ENCODE assay signal across 22 cellular contexts in the genomic region with DNA sequence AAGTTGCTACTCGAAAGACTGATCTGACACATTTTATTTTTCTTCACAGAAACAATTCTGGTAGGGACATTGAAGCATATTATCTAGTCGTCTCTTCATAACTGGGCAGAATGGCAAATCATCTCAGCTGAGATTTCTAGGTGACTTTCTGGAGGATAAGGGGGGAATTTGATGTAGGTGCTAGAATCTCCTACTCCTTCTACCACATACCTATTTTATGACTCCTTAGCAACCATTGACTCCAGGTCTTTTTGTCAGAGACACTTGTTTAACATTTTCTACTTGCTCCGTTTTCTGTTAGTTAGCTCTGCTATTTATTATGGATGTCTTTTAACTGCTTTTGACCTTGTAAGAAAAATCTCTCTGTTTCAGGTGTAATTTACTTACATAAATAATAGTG.
DNase-seq lines count a peak whose midpoint lies in the region; ATAC-seq and TF ChIP-seq lines count a peak whose summit lies in the region.
"Had no signal": no experiment of that assay in that cellular context is flagged by ENCODE, and none has a peak within 500 bp of the region (broad histone marks: within the 10 kb centered on the region; RNA-seq: fewer than 3 reads in every experiment).

No MANE protein-coding gene starts in this region.

- H3K27me3 Mint-ChIP-seq in activated T-cell treated with anti-CD3 and anti-CD28 coated beads, Interleukin-2, amount 50 U/mL, for 4 hours (ENCODE audit: low read depth): no peaks in the 10 kb centered on the region
- H3K27me3 Mint-ChIP-seq: activated CD4-positive, alpha-beta memory T cell treated with anti-CD3 and anti-CD28 coated beads for 36 hours; activated naive CD8-positive, alpha-beta T cell treated with anti-CD3 and anti-CD28 coated beads for 36 hours; stimulated activated memory B cell treated with anti-CD40 and anti-IgM and Interleukin-4, amounts not matched to agents 10 μg/mL and 1 μg/mL and 100 μg/mL, for 72 hours; T-cell had no signal

- dilution Hi-C loops in mammary epithelial cell (cut with HindIII; ENCODE audit: low sequenced_read_pairs): no loop called here

- H3K27me3 ChIP-seq in mammary epithelial cell (ENCODE audit: insufficient read depth, low read length): no peaks in the 10 kb centered on the region
- H3K27me3 ChIP-seq in transverse colon: no peaks in the 10 kb centered on the region
- H3K27me3 ChIP-seq: BLaER1, left lung had no signal

- no peaks in the 10 kb centered on the region for H3K9me3 ChIP-seq in mammary epithelial cell (replicated peaks; ENCODE audit: insufficient read depth, low read length)
- H3K9me3 ChIP-seq in transverse colon: no peaks in the 10 kb centered on the region
- H3K9me3 ChIP-seq: BLaER1, left lung had no signal

- peak; percentile 41 for DNase-seq in NCI-H226
- peak; percentile 26 for DNase-seq in mammary epithelial cell
- peak; percentile 62 for DNase-seq in kidney glomerular epithelial cell (lab: John Stamatoyannopoulos, UW)
- no peak for DNase-seq in transverse colon
- no peak for DNase-seq in activated T-cell treated with anti-CD3 and anti-CD28 coated beads, Interleukin-2, amount 50 U/mL, for 4 hours
- DNase-seq in pons (ENCODE audit: low spot score): no peak
- DNase-seq in T-helper 2 cell: no peak
- DNase-seq: activated CD4-positive, alpha-beta memory T cell treated with anti-CD3 and anti-CD28 coated beads for 36 hours; activated naive CD8-positive, alpha-beta T cell treated with anti-CD3 and anti-CD28 coated beads for 36 hours; dorsolateral prefrontal cortex; left lung; NCI-H1105 treated with DMSO at 0.1 percent for 48 hours; NCI-H2171 treated with DMSO at 0.1 percent for 48 hours; NCI-H774; RPMI8226; stimulated activated CD4-positive, alpha-beta T cell treated with anti-CD3 and anti-CD28 coated beads, Interleukin-12 subunit alpha, Interleukin-12 subunit beta, amount 100 ng/mL, for 4 hours; T-cell; WERI-Rb-1 had no signal

- WGBS in mammary epithelial cell (ENCODE audit: low coverage, missing lambda C conversion rate): 92% methylated on average over 3 of the region's 3 CpGs
- 53 to 55% methylated on average over 3 of the region's 3 CpGs for WGBS in transverse colon (ENCODE audit: low coverage in 1 of 2), 2 donors

- BruUV-seq in mammary epithelial cell (replicated peaks; lab: Mats Ljungman, UMichigan): no TSS peak

- H3K79me2 ChIP-seq in mammary epithelial cell (ENCODE audit: insufficient read depth, low read length): no peaks in the 10 kb centered on the region

- H3K4me3 Mint-ChIP-seq in activated T-cell treated with anti-CD3 and anti-CD28 coated beads, Interleukin-2, amount 50 U/mL, for 4 hours: no peak overlapping the region
- H3K4me3 Mint-ChIP-seq: activated CD4-positive, alpha-beta memory T cell treated with anti-CD3 and anti-CD28 coated beads for 36 hours; activated naive CD8-positive, alpha-beta T cell treated with anti-CD3 and anti-CD28 coated beads for 36 hours; stimulated activated memory B cell treated with anti-CD40 and anti-IgM and Interleukin-4, amounts not matched to agents 10 μg/mL and 1 μg/mL and 100 μg/mL, for 72 hours; T-cell had no signal

- no peak for TF ChIP-seq POLR2A in transverse colon (IDR thresholded peaks at IDR 0.05)

- no peak for TF ChIP-seq EP300 in transverse colon (IDR thresholded peaks at IDR 0.05; ENCODE audit: low read depth)

- TF ChIP-seq CTCF in mammary epithelial cell (conservative IDR thresholded peaks at IDR 0.05 in 1 of 2, IDR thresholded peaks at IDR 0.05 in 1 of 2; ENCODE audit: extremely low read depth in 1 of 2, insufficient read depth in 1 of 2, low read depth in 1 of 2, low read length in 2 of 2) (no peak), transverse colon (IDR thresholded peaks at IDR 0.05) (no peak)

- no peak overlapping the region for H3K4me3 ChIP-seq in mammary epithelial cell (replicated peaks in 1 of 3; ENCODE audit: insufficient read depth in 1 of 3, low read depth in 2 of 3, low read length in 3 of 3)
- no peak overlapping the region for H3K4me3 ChIP-seq in transverse colon
- H3K4me3 ChIP-seq: BLaER1, dorsolateral prefrontal cortex, left lung had no signal

- peaks cover 22% of the 10 kb centered on the region for H3K4me1 ChIP-seq in mammary epithelial cell (ENCODE audit: insufficient read depth, low read length)
- H3K4me1 ChIP-seq in transverse colon: peaks cover 0 to 48% (median 24%) of the 10 kb centered on the region in 4 donors
- H3K4me1 ChIP-seq: BLaER1 had no signal

- no peaks in the 10 kb centered on the region for H4K20me1 ChIP-seq in mammary epithelial cell (ENCODE audit: insufficient read depth, low read length)
- H4K20me1 ChIP-seq: BLaER1 had no signal

- CTCF ChIA-PET in mammary epithelial cell (lab: Charles Lee; ENCODE audit: low non-redundant PET): interaction anchor here (0.8 kb wide), 1 partner anchor 381 kb away, joined by 6 read pairs; a partner anchor contains a TSS

- no peaks in the 10 kb centered on the region for H3K36me3 Mint-ChIP-seq in activated T-cell treated with anti-CD3 and anti-CD28 coated beads, Interleukin-2, amount 50 U/mL, for 4 hours (ENCODE audit: insufficient read depth)
- H3K36me3 Mint-ChIP-seq: activated CD4-positive, alpha-beta memory T cell treated with anti-CD3 and anti-CD28 coated beads for 36 hours; activated naive CD8-positive, alpha-beta T cell treated with anti-CD3 and anti-CD28 coated beads for 36 hours; stimulated activated memory B cell treated with anti-CD40 and anti-IgM and Interleukin-4, amounts not matched to agents 10 μg/mL and 1 μg/mL and 100 μg/mL, for 72 hours; T-cell had no signal

- intact Hi-C loops in mammary epithelial cell (cut with micrococcal nuclease): loop anchor here (10.0 kb wide), 2 partner anchors 355 to 385 kb away; a partner anchor contains a TSS
- intact Hi-C loops in transverse colon (cut with DNase I; ENCODE audit: low total_unique reads): no loop called here

- no peak overlapping the region for H3K9ac ChIP-seq in mammary epithelial cell (ENCODE audit: insufficient read depth, low read length)
- H3K9ac ChIP-seq: BLaER1, KMS-11 had no signal

- no peak for ATAC-seq in activated T-cell treated with anti-CD3 and anti-CD28 coated beads, Interleukin-2, amount 50 U/mL, for 4 hours
- no peak for ATAC-seq in GM21723 (IDR thresholded peaks at IDR 0.05; ENCODE audit: unreplicated experiment)
- ATAC-seq: stimulated activated memory B cell treated with anti-CD40 and anti-IgM and Interleukin-4, amounts not matched to agents 10 μg/mL and 1 μg/mL and 100 μg/mL, for 72 hours; T-cell had no signal

- no peaks in the 10 kb centered on the region for H3K36me3 ChIP-seq in mammary epithelial cell (ENCODE audit: insufficient read depth, low read length)
- no peaks in the 10 kb centered on the region for H3K36me3 ChIP-seq in transverse colon
- H3K36me3 ChIP-seq: BLaER1, left lung, WERI-Rb-1 had no signal

- no peaks in the 10 kb centered on the region for H3K4me1 Mint-ChIP-seq in activated T-cell treated with anti-CD3 and anti-CD28 coated beads, Interleukin-2, amount 50 U/mL, for 4 hours (ENCODE audit: low read depth)
- H3K4me1 Mint-ChIP-seq: activated naive CD8-positive, alpha-beta T cell treated with anti-CD3 and anti-CD28 coated beads for 36 hours; stimulated activated memory B cell treated with anti-CD40 and anti-IgM and Interleukin-4, amounts not matched to agents 10 μg/mL and 1 μg/mL and 100 μg/mL, for 72 hours; T-cell had no signal

- peaks cover 19% of the 10 kb centered on the region for H3K9me3 Mint-ChIP-seq in activated T-cell treated with anti-CD3 and anti-CD28 coated beads, Interleukin-2, amount 50 U/mL, for 4 hours
- H3K9me3 Mint-ChIP-seq: activated naive CD8-positive, alpha-beta T cell treated with anti-CD3 and anti-CD28 coated beads for 36 hours had no signal

- H2AFZ ChIP-seq in mammary epithelial cell (ENCODE audit: low read depth, low read length): no peak overlapping the region

- H3K27ac ChIP-seq in mammary epithelial cell (ENCODE audit: insufficient read depth, low read depth, low read length) (peak overlapping the region; percentile 72), transverse colon (peak overlapping the region in 3 of 4 donors; percentile 8 to 42 (median 27))
- H3K27ac ChIP-seq: BLaER1, dorsolateral prefrontal cortex, KMS-11, left lung, WERI-Rb-1 had no signal

- in situ Hi-C loops in mammary epithelial cell (cut with MboI; ENCODE audit: low sequenced_read_pairs in 2 of 2) (no loop called here), transverse colon (cut with MboI; ENCODE audit: low pct_ligation_motif_present in 1 of 4, low pct_unique_long_range_greater_than_20kb in 1 of 4, low sequenced_read_pairs in 3 of 4) (no loop called here)

- H3K4me2 ChIP-seq in mammary epithelial cell (ENCODE audit: insufficient read depth, low read depth, low read length): peak overlapping the region; percentile 62
- H3K4me2 ChIP-seq: BLaER1, KMS-11 had no signal

Comparison
In these comparisons a context has a peak if more than half of its experiments do, and no peak if none do; other contexts are left out.
1. DNase-seq: peak in NCI-H226 (single experiment), mammary epithelial cell (single experiment) and kidney glomerular epithelial cell (single experiment); none in transverse colon (single experiment), activated T-cell treated with anti-CD3 and anti-CD28 coated beads, Interleukin-2, amount 50 U/mL, for 4 hours (single experiment), pons (single experiment) and T-helper 2 cell (0 of 5).